In genomic region chr11:131845255-131845654, GRCh38 we compare ENCODE assay signal across 1 cellular context.
TF ChIP-seq lines count a peak whose summit lies in the region.

No MANE protein-coding gene starts in this region.

TF ChIP-seq in GM23338, 12 proteins besides CTCF, POLR2A, EP300 and RAD21:
- TF ChIP-seq REST (IDR thresholded peaks at IDR 0.05; ENCODE audit: unreplicated experiment), result no peak
- peak; percentile 82 for TF ChIP-seq ZNF462 (CRISPR knock-in tag; IDR thresholded peaks at IDR 0.05)
